In genomic region chr16:28549301-28549899, GRCh38 we compare ENCODE assay signal across 8 cellular contexts. TPM values are rescaled to one million over a fixed set of nuclear protein-coding genes. Genes with fewer than 3 reads are reported as not detected.
DNase-seq lines count a peak whose midpoint lies in the region; ATAC-seq and TF ChIP-seq lines count a peak whose summit lies in the region.

No MANE protein-coding gene starts in this region.

- no peaks in the 10 kb centered on the region for H3K9me3 ChIP-seq in HAP-1

- POLR2A ChIA-PET in MCF 10A (lab: Yijun Ruan, JAX): interaction anchor here (1.2 to 2.9 kb wide), 3 partner anchors 8 to 58 kb away, joined by 3 to 10 read pairs (median 3); partner anchors contain the start of genes CLN3 and NUPR1

- CTCF ChIA-PET in MCF 10A (lab: Yijun Ruan, JAX): interaction anchor here (0.6 to 1.9 kb wide), 13 partner anchors 9 to 1183 kb away, joined by 3 to 14 read pairs (median 4); partner anchors contain the start of genes CLN3 and NUPR1

- peaks cover 9% of the 10 kb centered on the region for H3K27me3 Mint-ChIP-seq in activated CD4-positive, alpha-beta T cell treated with anti-CD3 and anti-CD28 coated beads, Interleukin-2, amount 10 ng/mL, durations not matched to agents 24 days and 14 days
- no peaks in the 10 kb centered on the region for H3K27me3 Mint-ChIP-seq in MCF 10A (ENCODE audit: insufficient read depth, unreplicated experiment)
- peaks cover 18% of the 10 kb centered on the region for H3K27me3 Mint-ChIP-seq in neural crest cell (ENCODE audit: low read depth)

- no peak overlapping the region for H3K4me3 Mint-ChIP-seq in activated CD4-positive, alpha-beta T cell treated with anti-CD3 and anti-CD28 coated beads, Interleukin-2, amount 10 ng/mL, durations not matched to agents 24 days and 14 days
- H3K4me3 Mint-ChIP-seq in MCF 10A (ENCODE audit: unreplicated experiment) (no peak overlapping the region), neural crest cell (peak overlapping the region; percentile 31)

- in situ Hi-C loops in HAP-1 (cut with MboI; ENCODE audit: low sequenced_read_pairs): no loop called here

- no peak overlapping the region for H3K27ac Mint-ChIP-seq in activated CD4-positive, alpha-beta T cell treated with anti-CD3 and anti-CD28 coated beads, Interleukin-2, amount 10 ng/mL, durations not matched to agents 24 days and 14 days
- H3K27ac Mint-ChIP-seq in MCF 10A (ENCODE audit: low read depth, unreplicated experiment): no peak overlapping the region
- peak overlapping the region; percentile 57 for H3K27ac Mint-ChIP-seq in neural crest cell (ENCODE audit: unreplicated experiment)

- peaks cover 8% of the 10 kb centered on the region for H3K4me1 ChIP-seq in HAP-1

- TF ChIP-seq CTCF in MCF 10A (IDR thresholded peaks at IDR 0.05; ENCODE audit: unreplicated experiment) (peak; percentile 70), neural crest cell (conservative IDR thresholded peaks at IDR 0.05) (peak; percentile 68)

- no TSS peak for BruUV-seq in MCF 10A (replicated peaks; lab: Mats Ljungman, UMichigan)

- peaks cover under 1% of the 10 kb centered on the region for H3K36me3 Mint-ChIP-seq in activated CD4-positive, alpha-beta T cell treated with anti-CD3 and anti-CD28 coated beads, Interleukin-2, amount 10 ng/mL, durations not matched to agents 24 days and 14 days (ENCODE audit: low read depth)
- H3K36me3 Mint-ChIP-seq in MCF 10A (ENCODE audit: insufficient read depth, unreplicated experiment) (no peaks in the 10 kb centered on the region), neural crest cell (ENCODE audit: low read depth) (no peaks in the 10 kb centered on the region)

- DNase-seq in activated CD4-positive, alpha-beta T cell treated with anti-CD3 and anti-CD28 coated beads, Interleukin-2, amount 10 ng/mL, durations not matched to agents 24 days and 14 days: peak; percentile 72
- no peak for DNase-seq in activated CD4-positive, alpha-beta T cell treated with anti-CD3 and anti-CD28 coated beads for 1 hour
- DNase-seq in NCI-H1694 (lab: John Stamatoyannopoulos, UW) (peak; percentile 14), MCF 10A (ENCODE audit: unreplicated experiment) (peak; percentile 61), neural crest cell (ENCODE audit: low read depth, low spot score) (no peak), HAP-1 (ENCODE audit: low spot score in 2 of 2) (no peak), NCI-H82 treated with DMSO at 0.1 percent for 48 hours (lab: John Stamatoyannopoulos, UW; ENCODE audit: unreplicated experiment) (no peak)

- peaks cover 12% of the 10 kb centered on the region for H3K4me1 Mint-ChIP-seq in activated CD4-positive, alpha-beta T cell treated with anti-CD3 and anti-CD28 coated beads, Interleukin-2, amount 10 ng/mL, durations not matched to agents 24 days and 14 days
- H3K4me1 Mint-ChIP-seq in MCF 10A (ENCODE audit: insufficient read depth, unreplicated experiment) (peaks cover 5% of the 10 kb centered on the region), neural crest cell (peaks cover 9% of the 10 kb centered on the region)

- no peak for ATAC-seq in activated CD4-positive, CD25-positive, alpha-beta regulatory T cell treated with anti-CD3 and anti-CD28 coated beads, Interleukin-2, amount 50 U/mL, for 24 hours

- no peak overlapping the region for H3K4me3 ChIP-seq in HAP-1

- H3K27me3 ChIP-seq in HAP-1 (ENCODE audit: low read depth): no peaks in the 10 kb centered on the region

- intact Hi-C loops in activated CD4-positive, alpha-beta T cell treated with anti-CD3 and anti-CD28 coated beads, Interleukin-2, amount 10 ng/mL, durations not matched to agents 24 days and 14 days (cut with micrococcal nuclease): no loop called here
- intact Hi-C loops in MCF 10A (cut with micrococcal nuclease): loop anchor here (5.0 kb wide), 2 partner anchors 68 to 328 kb away; partner anchors contain the start of gene ATP2A1

- no peaks in the 10 kb centered on the region for H3K9me3 Mint-ChIP-seq in activated CD4-positive, alpha-beta T cell treated with anti-CD3 and anti-CD28 coated beads, Interleukin-2, amount 10 ng/mL, durations not matched to agents 24 days and 14 days
- no peaks in the 10 kb centered on the region for H3K9me3 Mint-ChIP-seq in MCF 10A (ENCODE audit: unreplicated experiment)
- no peaks in the 10 kb centered on the region for H3K9me3 Mint-ChIP-seq in neural crest cell

- H3K36me3 ChIP-seq in HAP-1 (replicated peaks): no peaks in the 10 kb centered on the region

RNA-seq across cellular contexts. Expression of gene SGF29, which starts 4.3 kb away (rescaled TPM):
- 33.6 and 42.5 TPM in 2 replicates for total RNA-seq in activated CD4-positive, alpha-beta T cell treated with anti-CD3 and anti-CD28 coated beads, Interleukin-2, amount 10 ng/mL, durations not matched to agents 24 days and 14 days
- total RNA-seq in MCF 10A (2022) (13.9 and 23.5 TPM in 2 replicates), neural crest cell (34.4 and 41.1 TPM in 2 replicates)

RNA-seq across cellular contexts. Expression of gene NUPR1, which starts 10.6 kb away (rescaled TPM):
- not detected in 2 replicates for total RNA-seq in activated CD4-positive, alpha-beta T cell treated with anti-CD3 and anti-CD28 coated beads, Interleukin-2, amount 10 ng/mL, durations not matched to agents 24 days and 14 days
- total RNA-seq in MCF 10A (2022) (291 and 345 TPM in 2 replicates), neural crest cell (not detected in 2 replicates)

RNA-seq across cellular contexts. Expression of gene IL27, which starts 42.8 kb away (rescaled TPM):
- total RNA-seq in activated CD4-positive, alpha-beta T cell treated with anti-CD3 and anti-CD28 coated beads, Interleukin-2, amount 10 ng/mL, durations not matched to agents 24 days and 14 days: not detected in 2 replicates
- total RNA-seq in MCF 10A (2022): not detected in 2 replicates
- total RNA-seq in neural crest cell: not detected in 2 replicates

RNA-seq across cellular contexts. Expression of gene SULT1A2, which starts 47.5 kb away (rescaled TPM):
- 0.23 and 0.52 TPM in 2 replicates for total RNA-seq in activated CD4-positive, alpha-beta T cell treated with anti-CD3 and anti-CD28 coated beads, Interleukin-2, amount 10 ng/mL, durations not matched to agents 24 days and 14 days
- total RNA-seq in MCF 10A (2022) (0.44 and 0.76 TPM in 2 replicates), neural crest cell (0.23 TPM in 1 of 2 replicates, not detected in the other)

RNA-seq across cellular contexts. Expression of gene APOBR, which starts 55.0 kb away (rescaled TPM):
- total RNA-seq in activated CD4-positive, alpha-beta T cell treated with anti-CD3 and anti-CD28 coated beads, Interleukin-2, amount 10 ng/mL, durations not matched to agents 24 days and 14 days: 4.0 and 4.1 TPM in 2 replicates
- 0.09 and 0.10 TPM in 2 replicates for total RNA-seq in MCF 10A (2022)
- 0.14 TPM in 1 of 2 replicates, not detected in the other for total RNA-seq in neural crest cell

Comparison
In these comparisons a context has a peak if more than half of its experiments do, and no peak if none do; other contexts are left out.
1. DNase-seq: peak in activated CD4-positive, alpha-beta T cell treated with anti-CD3 and anti-CD28 coated beads, Interleukin-2, amount 10 ng/mL, durations not matched to agents 24 days and 14 days (single experiment), NCI-H1694 (single experiment) and MCF 10A (single experiment); none in activated CD4-positive, alpha-beta T cell treated with anti-CD3 and anti-CD28 coated beads for 1 hour (single experiment), neural crest cell (single experiment), HAP-1 (0 of 2) and NCI-H82 treated with DMSO at 0.1 percent for 48 hours (single experiment).
2. RNA of gene NUPR1, which starts 10.6 kb away (total RNA-seq): 291 to 345 TPM in MCF 10A; not detected in neural crest cell and not detected in activated CD4-positive, alpha-beta T cell treated with anti-CD3 and anti-CD28 coated beads, Interleukin-2, amount 10 ng/mL, durations not matched to agents 24 days and 14 days; every median in the first group is over 100 times any median in the second.